Comparison of ENCODE assay signal across 16 cellular contexts in the genomic region with DNA sequence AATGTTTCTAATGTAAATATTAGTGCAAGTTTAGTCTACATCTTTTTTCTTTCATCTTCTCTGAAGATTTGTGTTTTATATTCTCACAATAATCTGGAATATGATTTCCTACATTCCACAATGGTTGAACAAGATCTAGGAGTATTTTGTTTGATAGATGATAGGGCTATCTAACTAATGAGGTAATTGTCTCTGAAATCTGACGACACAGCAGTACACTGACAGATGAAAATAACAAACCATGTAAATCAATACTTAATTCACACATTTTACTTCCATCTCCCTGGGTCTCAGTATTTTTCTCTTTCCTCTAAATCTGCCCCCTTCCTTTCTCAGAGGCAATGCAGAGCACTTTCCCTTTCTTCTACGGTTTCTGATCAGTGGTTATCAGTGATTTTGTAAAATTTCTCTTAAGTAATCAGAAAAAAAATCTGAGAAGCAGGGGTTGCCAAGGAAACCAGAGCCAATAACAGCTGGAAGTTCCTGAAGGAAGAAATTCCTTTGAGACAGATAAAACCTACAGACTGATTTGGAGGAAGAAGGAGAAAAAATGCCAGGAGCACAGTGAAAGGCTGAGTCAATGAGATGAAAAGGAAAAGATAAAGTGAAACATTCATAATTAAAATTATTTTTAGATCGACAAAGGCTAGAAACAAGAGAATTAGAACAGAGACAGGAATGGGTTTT. TPM values are rescaled to one million over a fixed set of nuclear protein-coding genes. Genes with fewer than 3 reads are reported as not detected.
DNase-seq lines count a peak whose midpoint lies in the region; ATAC-seq and TF ChIP-seq lines count a peak whose summit lies in the region.
"Had no signal": no experiment of that assay in that cellular context is flagged by ENCODE, and none has a peak within 500 bp of the region (broad histone marks: within the 10 kb centered on the region; RNA-seq: fewer than 3 reads in every experiment).

No MANE protein-coding gene starts in this region.

- no peak overlapping the region for H3K4me3 ChIP-seq in A673 (ENCODE audit: low read depth, low read length, poor library complexity, severe bottlenecking)
- no peak overlapping the region for H3K4me3 ChIP-seq in brain microvascular endothelial cell (ENCODE audit: low read depth, low read length)
- H3K4me3 ChIP-seq in mesenchymal stem cell (ENCODE audit: insufficient read depth in 1 of 2, low read depth in 1 of 2, low read length in 2 of 2), result peak overlapping the region in 1 of 2 experiments; percentile 51
- H3K4me3 ChIP-seq in lower lobe of right lung, result no peak overlapping the region
- no peak overlapping the region for H3K4me3 ChIP-seq in WERI-Rb-1 (ENCODE audit: low read depth, low read length)
- H3K4me3 ChIP-seq: hepatocyte had no signal

- H3K23me2 ChIP-seq in H9 (ENCODE audit: insufficient read length, low read depth, low read length, poor library complexity, severe bottlenecking), result no peaks in the 10 kb centered on the region

- TF ChIP-seq CTCF in A673 (conservative IDR thresholded peaks at IDR 0.05; ENCODE audit: low read depth, low read length), result no peak
- no peak for TF ChIP-seq CTCF in H9 (conservative IDR thresholded peaks at IDR 0.05)
- no peak for TF ChIP-seq CTCF in brain microvascular endothelial cell (IDR thresholded peaks at IDR 0.05; ENCODE audit: low read depth, low read length, missing control alignments)
- TF ChIP-seq CTCF in lower lobe of right lung (IDR thresholded peaks at IDR 0.05), result no peak
- TF ChIP-seq CTCF in WERI-Rb-1 (IDR thresholded peaks at IDR 0.05; ENCODE audit: low read depth, low read length), result no peak

- no peak overlapping the region for H4K8ac ChIP-seq in H9 (replicated peaks; ENCODE audit: insufficient read length, low read depth, low read length)
- no peak overlapping the region for H4K8ac ChIP-seq in mesenchymal stem cell (ENCODE audit: low read length)

- H3K27ac ChIP-seq in A673 (ENCODE audit: low read depth, low read length, poor library complexity, severe bottlenecking) (peak overlapping the region; percentile 29), H9 (ENCODE audit: insufficient read length, low read depth, low read length) (no peak overlapping the region), brain microvascular endothelial cell (peak overlapping the region; percentile 58), mesenchymal stem cell (ENCODE audit: low read length, poor library complexity, severe bottlenecking) (no peak overlapping the region), lower lobe of right lung (no peak overlapping the region), WERI-Rb-1 (no peak overlapping the region)
- H3K27ac ChIP-seq: hepatocyte had no signal

- no peak overlapping the region for H3K56ac ChIP-seq in H9 (ENCODE audit: insufficient read length, low read depth, low read length)

- peaks cover 6 to 7% of the 10 kb centered on the region in 2 experiments; a peak in 2 of 4 replicates for H3K4me1 Mint-ChIP-seq in H9

- in situ Hi-C loops in brain microvascular endothelial cell (cut with HindIII; ENCODE audit: low pct_ligation_motif_present, low sequenced_read_pairs), result no loop called here

- H3K36me3 Mint-ChIP-seq in H9 (ENCODE audit: insufficient read depth in 1 of 3, low read depth in 3 of 3), result peaks cover 0 to 5% (median under 1%) of the 10 kb centered on the region in 3 experiments; a peak in 4 of 7 replicates

- H3K27me3 Mint-ChIP-seq in H9 (ENCODE audit: low read depth), result no peaks in the 10 kb centered on the region
- H3K27me3 Mint-ChIP-seq: activated naive CD8-positive, alpha-beta T cell treated with anti-CD3 and anti-CD28 coated beads, Interleukin-2, amount 50 U/mL, for 24 hours had no signal

- H3K9me3 Mint-ChIP-seq in H9, result no peaks in the 10 kb centered on the region
- H3K9me3 Mint-ChIP-seq: activated naive CD8-positive, alpha-beta T cell treated with anti-CD3 and anti-CD28 coated beads, Interleukin-2, amount 50 U/mL, for 24 hours had no signal

- H3K27me3 ChIP-seq in A673 (replicated peaks; ENCODE audit: insufficient read depth, low read depth, low read length, poor library complexity) (no peaks in the 10 kb centered on the region), H9 (ENCODE audit: insufficient read depth, low read length) (no peaks in the 10 kb centered on the region), brain microvascular endothelial cell (replicated peaks) (no peaks in the 10 kb centered on the region), mesenchymal stem cell (ENCODE audit: control insufficient read depth in 1 of 2, insufficient read depth in 1 of 2, low read length in 2 of 2) (no peaks in the 10 kb centered on the region), lower lobe of right lung (ENCODE audit: low read depth) (no peaks in the 10 kb centered on the region), WERI-Rb-1 (ENCODE audit: insufficient read depth, low read depth, severe bottlenecking) (no peaks in the 10 kb centered on the region)
- H3K27me3 ChIP-seq: hepatocyte had no signal

- H3K9ac ChIP-seq in H9 (ENCODE audit: extremely low read depth, insufficient read length, low read length), result no peak overlapping the region
- peak overlapping the region; percentile 93 for H3K9ac ChIP-seq in mesenchymal stem cell (ENCODE audit: low read length)

- no CpG with 5 or more reads among the region's 3 CpGs for WGBS in H9 (ENCODE audit: extremely low coverage, insufficient read length, low lambda C conversion rate)
- 60% methylated on average over 2 of the region's 3 CpGs for WGBS in mesenchymal stem cell

- H3K36me3 ChIP-seq in A673 (ENCODE audit: insufficient read depth, low read length, poor library complexity, severe bottlenecking) (no peaks in the 10 kb centered on the region), brain microvascular endothelial cell (replicated peaks) (no peaks in the 10 kb centered on the region), mesenchymal stem cell (ENCODE audit: control insufficient read depth in 1 of 2, insufficient read depth in 2 of 2, low read depth in 1 of 2, low read length in 2 of 2) (no peaks in the 10 kb centered on the region), lower lobe of right lung (no peaks in the 10 kb centered on the region), WERI-Rb-1 (no peaks in the 10 kb centered on the region)

- DNase-seq in A673 (ENCODE audit: low spot score) (peak; percentile 69), H9 (no peak), brain microvascular endothelial cell (peak; percentile 69), mesenchymal stem cell (peak; percentile 66), NCI-H69 (lab: John Stamatoyannopoulos, UW) (no peak), NCI-H748 (lab: John Stamatoyannopoulos, UW; ENCODE audit: unreplicated experiment) (no peak), lower lobe of right lung (no peak), WERI-Rb-1 (no peak)
- DNase-seq: activated CD8-positive, alpha-beta memory T cell treated with anti-CD3 and anti-CD28 coated beads, Interleukin-2, amount 50 U/mL, for 48 hours; activated naive CD8-positive, alpha-beta T cell treated with anti-CD3 and anti-CD28 coated beads, Interleukin-2, amount 50 U/mL, for 24 hours; DMS53; effector CD4-positive, alpha-beta T cell; NCI-H1105 treated with DMSO at 0.1 percent for 48 hours; NCI-H526 treated with DMSO at 0.1 percent for 48 hours; occipital lobe had no signal

- no peak overlapping the region for H3T11ph ChIP-seq in H9 (ENCODE audit: low read length)

- H3K4me2 ChIP-seq in H9 (ENCODE audit: insufficient read depth, insufficient read length, low read length) (no peak overlapping the region), mesenchymal stem cell (ENCODE audit: low read length, poor library complexity, severe bottlenecking) (no peak overlapping the region)
- H3K4me2 ChIP-seq: hepatocyte had no signal

- intact Hi-C loops in A673 (cut with micrococcal nuclease; ENCODE audit: unreplicated experiment) (loop anchor here (5.0 kb wide), 1 partner anchor 155 kb away; the partner anchor contains the start of gene LRRC40), lower lobe of right lung (cut with DNase I) (no loop called here)

- POLR2A ChIA-PET in A673 (lab: Charles Lee; ENCODE audit: low non-redundant PET), result interaction anchor here (0.6 kb wide), 1 partner anchor 53 kb away, joined by 3 read pairs; no protein-coding TSS in a partner anchor

- H2BK20ac ChIP-seq in H9 (ENCODE audit: low read depth, low read length, poor library complexity, severe bottlenecking), result no peak overlapping the region

- H3K14ac ChIP-seq in H9 (ENCODE audit: insufficient read depth, low read length) (no peak overlapping the region), mesenchymal stem cell (ENCODE audit: low read length in 2 of 2) (no peak overlapping the region)

- ATAC-seq in lower lobe of right lung, result no peak
- ATAC-seq: activated naive CD8-positive, alpha-beta T cell treated with anti-CD3 and anti-CD28 coated beads, Interleukin-2, amount 50 U/mL, for 24 hours had no signal

- CTCF ChIA-PET in A673 (lab: Charles Lee), result no interaction called here

- H3K4me1 ChIP-seq in A673 (ENCODE audit: insufficient read depth, low read length, poor library complexity, severe bottlenecking) (peaks cover 16% of the 10 kb centered on the region), H9 (ENCODE audit: insufficient read depth, low read length) (no peaks in the 10 kb centered on the region), mesenchymal stem cell (ENCODE audit: control insufficient read depth, insufficient read depth, low read depth, low read length) (peaks cover 3% of the 10 kb centered on the region), lower lobe of right lung (no peaks in the 10 kb centered on the region)

- H3K9me3 ChIP-seq in A673 (ENCODE audit: low read depth, low read length, poor library complexity, severe bottlenecking) (no peaks in the 10 kb centered on the region), H9 (ENCODE audit: control insufficient read depth, low read depth, low read length) (no peaks in the 10 kb centered on the region), mesenchymal stem cell (ENCODE audit: control insufficient read depth, low read length) (no peaks in the 10 kb centered on the region), lower lobe of right lung (no peaks in the 10 kb centered on the region), WERI-Rb-1 (ENCODE audit: severe bottlenecking) (no peaks in the 10 kb centered on the region)

- peak overlapping the region; percentile 63 to 80 (median 74) for H3K27ac Mint-ChIP-seq in H9
- H3K27ac Mint-ChIP-seq: activated naive CD8-positive, alpha-beta T cell treated with anti-CD3 and anti-CD28 coated beads, Interleukin-2, amount 50 U/mL, for 24 hours had no signal

- H4K5ac ChIP-seq in H9 (ENCODE audit: insufficient read length, low read depth, low read length), result no peak overlapping the region

- no peak overlapping the region for H2AK5ac ChIP-seq in H9 (ENCODE audit: insufficient read length, low read length)
- no peak overlapping the region for H2AK5ac ChIP-seq in mesenchymal stem cell (ENCODE audit: low read length, severe bottlenecking)

- H2BK120ac ChIP-seq in H9 (ENCODE audit: low read depth, low read length, poor library complexity, severe bottlenecking), result no peak overlapping the region
- no peak overlapping the region for H2BK120ac ChIP-seq in mesenchymal stem cell (ENCODE audit: low read depth, low read length)

- 0 out of 5 replicates have a peak overlapping the region, but pooled peaks of 1 of the 2 experiments have one; percentile 3 for H3K4me3 Mint-ChIP-seq in H9
- H3K4me3 Mint-ChIP-seq: activated naive CD8-positive, alpha-beta T cell treated with anti-CD3 and anti-CD28 coated beads, Interleukin-2, amount 50 U/mL, for 24 hours had no signal

- H4K91ac ChIP-seq in H9 (ENCODE audit: insufficient read length, low read depth, low read length), result no peak overlapping the region
- H4K91ac ChIP-seq in mesenchymal stem cell (ENCODE audit: low read length), result no peak overlapping the region

- no peak overlapping the region for H3K18ac ChIP-seq in H9 (ENCODE audit: insufficient read length, low read depth, low read length)
- no peak overlapping the region for H3K18ac ChIP-seq in mesenchymal stem cell (ENCODE audit: low read depth in 1 of 2, low read length in 2 of 2)

- BruUV-seq in A673 (replicated peaks; lab: Mats Ljungman, UMichigan), result no TSS peak

- H4K20me1 ChIP-seq in H9 (ENCODE audit: control insufficient read depth, insufficient read depth, insufficient read length), result no peaks in the 10 kb centered on the region

- H3K23ac ChIP-seq in H9 (ENCODE audit: insufficient read length, low read depth, low read length), result no peak overlapping the region
- no peak overlapping the region for H3K23ac ChIP-seq in mesenchymal stem cell (ENCODE audit: low read length in 2 of 2)

- H3K79me2 ChIP-seq in H9 (ENCODE audit: insufficient read depth, low read length), result no peaks in the 10 kb centered on the region
- H3K79me2 ChIP-seq: hepatocyte had no signal

- H2AFZ ChIP-seq in H9 (ENCODE audit: low read length), result no peak overlapping the region
- H2AFZ ChIP-seq in mesenchymal stem cell (ENCODE audit: low read depth, low read length), result no peak overlapping the region
- H2AFZ ChIP-seq: hepatocyte had no signal

- H3K4ac ChIP-seq in H9 (ENCODE audit: low read depth, low read length), result no peak overlapping the region
- H3K4ac ChIP-seq in mesenchymal stem cell (ENCODE audit: low read depth in 1 of 2, low read length in 2 of 2), result no peak overlapping the region

- H2BK12ac ChIP-seq in H9 (ENCODE audit: insufficient read length, low read depth, low read length), result no peak overlapping the region
- no peak overlapping the region for H2BK12ac ChIP-seq in mesenchymal stem cell (ENCODE audit: low read length in 2 of 2)

- H3K79me1 ChIP-seq in H9 (ENCODE audit: insufficient read depth, low read depth, low read length, poor library complexity, severe bottlenecking), result no peaks in the 10 kb centered on the region
- H3K79me1 ChIP-seq in mesenchymal stem cell (replicated peaks; ENCODE audit: low read length, poor library complexity, severe bottlenecking), result peaks cover 5% of the 10 kb centered on the region

- H2BK5ac ChIP-seq in H9 (ENCODE audit: insufficient read length, low read length), result no peak overlapping the region
- no peak overlapping the region for H2BK5ac ChIP-seq in mesenchymal stem cell (ENCODE audit: low read depth, low read length, poor library complexity, severe bottlenecking)

- H2BK15ac ChIP-seq in H9 (ENCODE audit: low read depth, low read length) (no peak overlapping the region), mesenchymal stem cell (ENCODE audit: low read depth, poor library complexity, severe bottlenecking) (no peak overlapping the region)

RNA-seq across cellular contexts. Expression of gene ANKRD13C, which starts 7.3 kb away (rescaled TPM):
- total RNA-seq in A673 (2021) (20.6 and 21.8 TPM in 2 replicates), H9 (2021) (19.7 and 21.1 TPM in 2 replicates), lower lobe of right lung (18.0 TPM)
- 22.4 TPM for polyA plus RNA-seq in mesenchymal stem cell (2013, experiment 1 of 2)
- 23.5 TPM for polyA plus RNA-seq in mesenchymal stem cell (2013, experiment 2 of 2)

RNA-seq across cellular contexts. Expression of gene CTH, which starts 49.2 kb away (rescaled TPM):
- total RNA-seq in A673 (2021) (23.5 and 32.6 TPM in 2 replicates), H9 (2021) (15.3 and 15.5 TPM in 2 replicates), lower lobe of right lung (5.0 TPM)
- 5.9 TPM for polyA plus RNA-seq in mesenchymal stem cell (2013, experiment 1 of 2)
- 6.1 TPM for polyA plus RNA-seq in mesenchymal stem cell (2013, experiment 2 of 2)

Comparison
In these comparisons a context has a peak if more than half of its experiments do, and no peak if none do; other contexts are left out.
1. DNase-seq: peak in A673 (single experiment), brain microvascular endothelial cell (single experiment) and mesenchymal stem cell (single experiment); none in H9 (single experiment), NCI-H69 (single experiment), NCI-H748 (single experiment), lower lobe of right lung (single experiment) and WERI-Rb-1 (single experiment).
2. H3K27ac ChIP-seq: peak in A673 (single experiment) and brain microvascular endothelial cell (single experiment); none in H9 (single experiment), mesenchymal stem cell (single experiment), lower lobe of right lung (single experiment) and WERI-Rb-1 (single experiment).